ENCODE assay signal across 9 cellular contexts in the genomic region with DNA sequence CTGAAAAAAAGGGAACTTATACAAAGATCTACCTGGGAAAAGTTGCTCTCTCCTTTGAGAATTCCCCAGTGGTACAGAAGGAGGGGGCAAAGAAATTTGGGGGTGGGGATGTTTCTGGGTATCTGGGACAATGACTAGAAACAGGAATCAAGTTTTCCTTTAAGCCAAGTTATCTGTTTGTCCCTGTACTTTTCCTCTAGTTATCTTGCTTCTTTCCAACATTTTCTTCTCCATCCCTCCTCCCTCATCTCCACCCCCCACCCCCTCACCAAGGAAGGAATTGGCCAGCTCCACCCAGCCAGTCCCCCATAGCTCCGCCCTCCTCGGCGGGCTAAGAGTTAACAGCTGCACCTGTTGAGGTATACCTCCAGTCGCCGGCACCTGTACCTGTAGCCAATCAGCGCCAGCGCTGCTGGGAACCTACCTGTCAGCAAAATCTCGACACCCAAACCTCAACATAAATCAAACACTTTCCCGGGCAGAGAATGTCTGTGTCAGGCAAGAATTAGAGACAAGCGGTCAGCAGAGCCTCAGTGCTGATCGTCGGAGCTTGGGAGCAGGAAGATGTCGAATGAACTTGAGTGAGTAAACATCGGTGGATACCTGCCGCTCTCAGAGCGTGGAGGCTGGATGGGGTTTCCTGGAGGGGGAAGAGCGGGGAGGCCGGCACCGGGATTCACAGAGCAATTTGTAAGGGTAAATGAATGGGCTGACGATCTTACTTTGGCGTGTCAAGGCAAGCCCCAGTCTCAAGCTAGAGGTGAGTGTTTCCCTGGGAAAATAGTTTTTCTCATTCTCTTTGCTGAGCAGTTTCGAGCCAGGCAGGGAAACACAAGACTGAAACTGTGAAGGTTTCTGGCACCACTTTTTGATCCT. TPM values are rescaled to one million over a fixed set of nuclear protein-coding genes. Genes with fewer than 3 reads are reported as not detected.
DNase-seq lines count a peak whose midpoint lies in the region; ATAC-seq, FAIRE-seq and TF ChIP-seq lines count a peak whose summit lies in the region.
"Had no signal": no experiment of that assay in that cellular context is flagged by ENCODE, and none has a peak within 500 bp of the region (broad histone marks: within the 10 kb centered on the region; RNA-seq: fewer than 3 reads in every experiment).

TSS of gene GRHL3 (plus strand) at position 370 of the 876 bp plus-strand sequence. CDS start at position 565, 195 bp downstream.

- CTCF ChIA-PET in activated CD8-positive, alpha-beta T cell treated with anti-CD3 and anti-CD28 coated beads for 36 hours (lab: Charles Lee), result interaction anchor here (0.8 to 3.7 kb wide), 7 partner anchors 9 to 248 kb away, joined by 3 to 29 read pairs (median 4); no protein-coding TSS in a partner anchor

- dilution Hi-C loops in keratinocyte (cut with MboI; ENCODE audit: extremely low pct_ligation_motif_present, low sequenced_read_pairs), result no loop called here

- peaks cover 50% of the 10 kb centered on the region for H3K4me1 Mint-ChIP-seq in stimulated activated naive CD8-positive, alpha-beta T cell treated with anti-CD3 and anti-CD28 coated beads, Interleukin-15, amount 100 ng/mL, for 72 hours
- peaks cover 48% of the 10 kb centered on the region for H3K4me1 Mint-ChIP-seq in activated T-helper 1 cell treated with anti-CD3 and anti-CD28 coated beads, Interleukin-12 subunit alpha, Interleukin-12 subunit beta, Interleukin-2, Interleukin-4 antibody, amounts not matched to agents 30 ng/mL and 10 ng/mL and 1 ng/mL, durations not matched to agents 14 hours and 24 hours and 36 hours (ENCODE audit: low read depth)
- peaks cover 41% of the 10 kb centered on the region for H3K4me1 Mint-ChIP-seq in activated CD8-positive, alpha-beta T cell treated with anti-CD3 and anti-CD28 coated beads for 36 hours (ENCODE audit: low read depth)

- H3K9me3 ChIP-seq in keratinocyte (ENCODE audit: control insufficient read depth, low read depth, low read length), result no peaks in the 10 kb centered on the region

- FAIRE-seq in keratinocyte (lab: Jason Lieb, UNC), result peak; percentile 80
- FAIRE-seq: G401.6 had no signal

- intact Hi-C loops in activated T-helper 1 cell treated with anti-CD3 and anti-CD28 coated beads, Interleukin-12 subunit alpha, Interleukin-12 subunit beta, Interleukin-2, Interleukin-4 antibody, amounts not matched to agents 30 ng/mL and 10 ng/mL and 1 ng/mL, durations not matched to agents 14 hours and 24 hours and 36 hours (cut with micrococcal nuclease), result no loop called here
- intact Hi-C loops in dorsolateral prefrontal cortex (cut with DNase I), result no loop called here
- intact Hi-C loops in activated CD8-positive, alpha-beta T cell treated with anti-CD3 and anti-CD28 coated beads for 36 hours (cut with micrococcal nuclease), result no loop called here

- H3K27ac ChIP-seq in keratinocyte (ENCODE audit: control insufficient read depth, insufficient read depth, low read length) (peak within 1 kb of the TSS; percentile 88), dorsolateral prefrontal cortex (no peak within 1 kb of the TSS)

- H3K4me3 ChIP-seq in keratinocyte (ENCODE audit: control insufficient read depth in 2 of 3, extremely low read depth in 1 of 3, insufficient read depth in 2 of 3, low read depth in 1 of 3, low read length in 3 of 3) (peak within 1 kb of the TSS; percentile 2 to 50 (median 45)), dorsolateral prefrontal cortex (peak within 1 kb of the TSS in 6 of 59 donors; percentile 2 to 38 (median 15))

- H2AFZ ChIP-seq in keratinocyte (ENCODE audit: control insufficient read depth, low read length), result no peak within 1 kb of the TSS

- H4K20me1 ChIP-seq in keratinocyte (ENCODE audit: control insufficient read depth, extremely low read depth, insufficient read depth, low read length), result no peaks in the 10 kb centered on the region

- H3K27me3 Mint-ChIP-seq in stimulated activated naive CD8-positive, alpha-beta T cell treated with anti-CD3 and anti-CD28 coated beads, Interleukin-15, amount 100 ng/mL, for 72 hours, result peaks cover 91% of the 10 kb centered on the region
- H3K27me3 Mint-ChIP-seq in activated T-helper 1 cell treated with anti-CD3 and anti-CD28 coated beads, Interleukin-12 subunit alpha, Interleukin-12 subunit beta, Interleukin-2, Interleukin-4 antibody, amounts not matched to agents 30 ng/mL and 10 ng/mL and 1 ng/mL, durations not matched to agents 14 hours and 24 hours and 36 hours (ENCODE audit: insufficient read depth), result peaks cover 89% of the 10 kb centered on the region
- H3K27me3 Mint-ChIP-seq in activated CD8-positive, alpha-beta T cell treated with anti-CD3 and anti-CD28 coated beads for 36 hours, result peaks cover 58% of the 10 kb centered on the region

- H3K9me3 Mint-ChIP-seq in stimulated activated naive CD8-positive, alpha-beta T cell treated with anti-CD3 and anti-CD28 coated beads, Interleukin-15, amount 100 ng/mL, for 72 hours, result no peaks in the 10 kb centered on the region
- H3K9me3 Mint-ChIP-seq in activated T-helper 1 cell treated with anti-CD3 and anti-CD28 coated beads, Interleukin-12 subunit alpha, Interleukin-12 subunit beta, Interleukin-2, Interleukin-4 antibody, amounts not matched to agents 30 ng/mL and 10 ng/mL and 1 ng/mL, durations not matched to agents 14 hours and 24 hours and 36 hours, result no peaks in the 10 kb centered on the region
- H3K9me3 Mint-ChIP-seq in activated CD8-positive, alpha-beta T cell treated with anti-CD3 and anti-CD28 coated beads for 36 hours, result no peaks in the 10 kb centered on the region

- POLR2A ChIA-PET in activated CD8-positive, alpha-beta T cell treated with anti-CD3 and anti-CD28 coated beads for 36 hours (lab: Charles Lee), result no interaction called here

- H3K27me3 ChIP-seq in keratinocyte (ENCODE audit: control insufficient read depth, extremely low read depth, insufficient read depth, low read length) (no peaks in the 10 kb centered on the region), dorsolateral prefrontal cortex (peaks cover 0 to 76% (median 40%) of the 10 kb centered on the region in 45 donors)

- peak within 1 kb of the TSS; percentile 56 to 71 for H3K4me3 Mint-ChIP-seq in stimulated activated naive CD8-positive, alpha-beta T cell treated with anti-CD3 and anti-CD28 coated beads, Interleukin-15, amount 100 ng/mL, for 72 hours
- peak within 1 kb of the TSS; percentile 41 for H3K4me3 Mint-ChIP-seq in activated T-helper 1 cell treated with anti-CD3 and anti-CD28 coated beads, Interleukin-12 subunit alpha, Interleukin-12 subunit beta, Interleukin-2, Interleukin-4 antibody, amounts not matched to agents 30 ng/mL and 10 ng/mL and 1 ng/mL, durations not matched to agents 14 hours and 24 hours and 36 hours
- H3K4me3 Mint-ChIP-seq in activated CD8-positive, alpha-beta T cell treated with anti-CD3 and anti-CD28 coated beads for 36 hours, result no peak within 1 kb of the TSS

- no peaks in the 10 kb centered on the region for H3K36me3 Mint-ChIP-seq in activated T-helper 1 cell treated with anti-CD3 and anti-CD28 coated beads, Interleukin-12 subunit alpha, Interleukin-12 subunit beta, Interleukin-2, Interleukin-4 antibody, amounts not matched to agents 30 ng/mL and 10 ng/mL and 1 ng/mL, durations not matched to agents 14 hours and 24 hours and 36 hours (ENCODE audit: low read depth)
- no peaks in the 10 kb centered on the region for H3K36me3 Mint-ChIP-seq in activated CD8-positive, alpha-beta T cell treated with anti-CD3 and anti-CD28 coated beads for 36 hours (ENCODE audit: low read depth)

- H3K9me1 ChIP-seq in keratinocyte (ENCODE audit: control insufficient read depth, extremely low read depth, insufficient read depth, low read length), result peaks cover 3% of the 10 kb centered on the region

- no peak for TF ChIP-seq CTCF in keratinocyte (optimal IDR thresholded peaks at IDR 0.05 in 1 of 3, IDR thresholded peaks at IDR 0.05 in 1 of 3, conservative IDR thresholded peaks at IDR 0.05 in 1 of 3; ENCODE audit: extremely low read depth in 1 of 3, insufficient read depth in 2 of 3, low read length in 3 of 3)
- no peak for TF ChIP-seq CTCF in dorsolateral prefrontal cortex (IDR thresholded peaks at IDR 0.05 in 54 of 56, conservative IDR thresholded peaks at IDR 0.05 in 2 of 56; ENCODE audit: low read depth in 1 of 56, partially characterized antibody in 56 of 56)
- TF ChIP-seq CTCF in activated CD8-positive, alpha-beta T cell treated with anti-CD3 and anti-CD28 coated beads for 36 hours (IDR thresholded peaks at IDR 0.05), result no peak

- no peaks in the 10 kb centered on the region for H3K36me3 ChIP-seq in keratinocyte (ENCODE audit: control insufficient read depth in 2 of 2, extremely low read depth in 1 of 2, insufficient read depth in 2 of 2, low read length in 2 of 2)

- H3K27ac Mint-ChIP-seq in stimulated activated naive CD8-positive, alpha-beta T cell treated with anti-CD3 and anti-CD28 coated beads, Interleukin-15, amount 100 ng/mL, for 72 hours, result peak within 1 kb of the TSS in 1 of 2 donors; percentile 21
- H3K27ac Mint-ChIP-seq in activated T-helper 1 cell treated with anti-CD3 and anti-CD28 coated beads, Interleukin-12 subunit alpha, Interleukin-12 subunit beta, Interleukin-2, Interleukin-4 antibody, amounts not matched to agents 30 ng/mL and 10 ng/mL and 1 ng/mL, durations not matched to agents 14 hours and 24 hours and 36 hours, result no peak within 1 kb of the TSS
- no peak within 1 kb of the TSS for H3K27ac Mint-ChIP-seq in activated CD8-positive, alpha-beta T cell treated with anti-CD3 and anti-CD28 coated beads for 36 hours

- H3K79me2 ChIP-seq in keratinocyte (ENCODE audit: control insufficient read depth, insufficient read depth, low read length), result no peaks in the 10 kb centered on the region

- peak within 1 kb of the TSS; percentile 96 for H3K9ac ChIP-seq in keratinocyte (ENCODE audit: control insufficient read depth, extremely low read depth, insufficient read depth, low read length)

- H3K4me1 ChIP-seq in keratinocyte (ENCODE audit: control insufficient read depth, extremely low read depth, insufficient read depth, low read length), result peaks cover 81% of the 10 kb centered on the region

- H3K4me2 ChIP-seq in keratinocyte (ENCODE audit: control insufficient read depth, extremely low read depth, insufficient read depth, low read depth, low read length), result peak within 1 kb of the TSS; percentile 88

- no peak for ATAC-seq in stimulated activated naive CD8-positive, alpha-beta T cell treated with anti-CD3 and anti-CD28 coated beads, Interleukin-15, amount 100 ng/mL, for 72 hours
- ATAC-seq in stimulated activated naive CD8-positive, alpha-beta T cell treated with anti-CD3 and anti-CD28 coated beads, Interleukin-15, Interleukin-2, amounts not matched to agents 100 U/mL and 50 U/mL, for 24 hours, result no peak
- no peak for ATAC-seq in GM19328 (IDR thresholded peaks at IDR 0.05; ENCODE audit: unreplicated experiment)
- no peak for ATAC-seq in activated CD8-positive, alpha-beta T cell treated with anti-CD3 and anti-CD28 coated beads for 36 hours

- DNase-seq in stimulated activated naive CD8-positive, alpha-beta T cell treated with anti-CD3 and anti-CD28 coated beads, Interleukin-15, amount 100 ng/mL, for 72 hours, result peak in 1 of 2 donors; percentile 8
- no peak for DNase-seq in stimulated activated naive CD8-positive, alpha-beta T cell treated with anti-CD3 and anti-CD28 coated beads, Interleukin-15, Interleukin-2, amounts not matched to agents 100 U/mL and 50 U/mL, for 24 hours
- DNase-seq in activated T-helper 1 cell treated with anti-CD3 and anti-CD28 coated beads, Interleukin-12 subunit alpha, Interleukin-12 subunit beta, Interleukin-2, Interleukin-4 antibody, amounts not matched to agents 30 ng/mL and 10 ng/mL and 1 ng/mL, durations not matched to agents 14 hours and 24 hours and 36 hours (ENCODE audit: low spot score), result no peak
- DNase-seq in keratinocyte (ENCODE audit: low read depth, low spot score) (peak; percentile 62), dorsolateral prefrontal cortex (no peak), mesenteric fat pad (ENCODE audit: low spot score) (no peak)
- no peak for DNase-seq in activated CD8-positive, alpha-beta T cell treated with anti-CD3 and anti-CD28 coated beads for 36 hours

RNA-seq across cellular contexts. Expression of gene GRHL3, which starts in this region (rescaled TPM):
- not detected in 2 replicates for total RNA-seq in activated T-helper 1 cell treated with anti-CD3 and anti-CD28 coated beads, Interleukin-12 subunit alpha, Interleukin-12 subunit beta, Interleukin-2, Interleukin-4 antibody, amounts not matched to agents 30 ng/mL and 10 ng/mL and 1 ng/mL, durations not matched to agents 14 hours and 24 hours and 36 hours
- 7.7 to 20.5 TPM (median 13.0 TPM) in 3 replicates for polyA plus RNA-seq in keratinocyte
- 130 TPM for polyA plus RNA-seq in keratinocyte (2011; ENCODE audit: low read depth)
- polyA plus RNA-seq in keratinocyte (2011; cell fraction: cytosol; rRNA removed), result 11.8 and 16.0 TPM in 2 replicates
- 45.0 and 50.1 TPM in 2 replicates for polyA plus RNA-seq in keratinocyte (2011; cell fraction: nucleus; rRNA removed)
- 6.6 and 97.1 TPM in 2 replicates for polyA plus RNA-seq in keratinocyte (2012; ENCODE audit: low replicate concordance)
- 9.4 to 18.6 TPM (median 14.9 TPM) in 3 replicates for polyA minus RNA-seq in keratinocyte
- polyA minus RNA-seq in keratinocyte (2011; cell fraction: cytosol; rRNA and poly(A)+ RNA removed), result 10.4 TPM
- polyA minus RNA-seq in keratinocyte (2011; cell fraction: nucleus; rRNA and poly(A)+ RNA removed), result 23.3 and 32.6 TPM in 2 replicates
- total RNA-seq in dorsolateral prefrontal cortex, result 1 to 10 TPM in 19 of 120 experiments, under 1 TPM in 31, not detected in 70; 0.21 to 6.7 (median 0.83) TPM
- not detected for total RNA-seq in mesenteric fat pad
- total RNA-seq in activated CD8-positive, alpha-beta T cell treated with anti-CD3 and anti-CD28 coated beads for 36 hours, result not detected
